In the genomic region with DNA sequence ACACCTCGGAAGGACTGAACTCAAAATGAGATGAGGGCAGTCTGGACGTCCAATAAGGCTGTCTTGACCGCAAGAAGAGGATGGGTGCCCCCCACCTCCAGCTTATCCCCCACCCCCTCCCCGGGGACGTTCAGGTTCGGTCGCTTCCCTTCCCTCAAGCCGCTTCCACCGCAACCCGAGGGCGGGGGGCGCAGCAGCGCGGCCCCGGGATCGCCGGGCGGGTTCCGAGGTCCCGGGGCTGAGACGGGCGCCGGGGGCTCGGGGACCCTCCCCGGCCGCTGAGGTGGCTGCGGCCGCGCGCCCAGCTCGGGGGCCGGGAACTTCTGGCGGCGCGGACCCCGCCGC, we compare ENCODE assay signal across 8 cellular contexts. TPM values are rescaled to one million over a fixed set of nuclear protein-coding genes. Genes with fewer than 3 reads are reported as not detected.
DNase-seq lines count a peak whose midpoint lies in the region; ATAC-seq and TF ChIP-seq lines count a peak whose summit lies in the region.

No MANE protein-coding gene starts in this region.

- peaks cover 37% of the 10 kb centered on the region for H3K4me1 ChIP-seq in PC-9 (replicated peaks; ENCODE audit: insufficient read depth)
- H3K4me1 ChIP-seq in neuron (ENCODE audit: insufficient read depth, low read length), result peaks cover 3% of the 10 kb centered on the region

- no peaks in the 10 kb centered on the region for H3K9me3 Mint-ChIP-seq in CD4-positive, alpha-beta T cell

- peak overlapping the region; percentile 2 for H3K27ac Mint-ChIP-seq in CD4-positive, alpha-beta T cell

- peak overlapping the region; percentile 85 for H3K4me3 Mint-ChIP-seq in CD4-positive, alpha-beta T cell

- H3K4me3 ChIP-seq in PC-9 (peak overlapping the region; percentile 92), epithelial cell of proximal tubule (ENCODE audit: low read depth, low read length) (peak overlapping the region; percentile 78), neuron (ENCODE audit: low read length) (peak overlapping the region; percentile 94)

- no peaks in the 10 kb centered on the region; the same call in 1 of the 2 replicates for H4K20me1 ChIP-seq in PC-9 (ENCODE audit: insufficient read depth)

- H2AFZ ChIP-seq in PC-9 (peak overlapping the region; percentile 84), neuron (ENCODE audit: low read depth, low read length) (peak overlapping the region; percentile 93)

- intact Hi-C loops in CD4-positive, alpha-beta T cell (cut with DNase I, micrococcal nuclease), result loop anchor here in 1 of 2 experiments (10.0 kb wide), 1 partner anchor 56 kb away; no protein-coding TSS in a partner anchor
- intact Hi-C loops in PC-9 (cut with micrococcal nuclease; ENCODE audit: unreplicated experiment), result loop anchor here (5.0 kb wide), 1 partner anchor 324 kb away; no protein-coding TSS in a partner anchor

- H3K36me3 Mint-ChIP-seq in CD4-positive, alpha-beta T cell (ENCODE audit: low read depth), result peaks cover 17% of the 10 kb centered on the region

- H3K9me2 ChIP-seq in PC-9 (ENCODE audit: insufficient read depth), result no peaks in the 10 kb centered on the region

- CTCF ChIA-PET in CD4-positive, alpha-beta T cell (lab: Charles Lee), result interaction anchor here (0.6 to 1.3 kb wide), 2 partner anchors 113 to 282 kb away, joined by 3 read pairs; no protein-coding TSS in a partner anchor
- CTCF ChIA-PET in PC-9 (lab: Charles Lee), result no interaction called here

- H3K79me2 ChIP-seq in PC-9 (ENCODE audit: low read depth), result peaks cover 28% of the 10 kb centered on the region

- H3K4me2 ChIP-seq in PC-9, result peak overlapping the region; percentile 80

- ATAC-seq in CD4-positive, alpha-beta T cell (ENCODE audit: poor library complexity), result no peak
- ATAC-seq in GM21786 (IDR thresholded peaks at IDR 0.05; ENCODE audit: unreplicated experiment), result peak; percentile 3
- no peak for ATAC-seq in HG02642 (IDR thresholded peaks at IDR 0.05; ENCODE audit: poor library complexity, unreplicated experiment)
- no peak for ATAC-seq in HG03520 (IDR thresholded peaks at IDR 0.05; ENCODE audit: unreplicated experiment)

- peaks cover 8% of the 10 kb centered on the region; the same call in 1 of the 2 replicates for H3F3A ChIP-seq in PC-9 (ENCODE audit: insufficient read depth, low read depth)

- no peaks in the 10 kb centered on the region for H3K9me3 ChIP-seq in CD4-positive, alpha-beta T cell (ENCODE audit: control insufficient read depth, low read length)
- H3K9me3 ChIP-seq in PC-9 (ENCODE audit: insufficient read depth, low read depth) (no peaks in the 10 kb centered on the region), neuron (ENCODE audit: low read length) (peaks cover 8% of the 10 kb centered on the region)

- H3K27ac ChIP-seq in CD4-positive, alpha-beta T cell (ENCODE audit: low read depth, low read length), result no peak overlapping the region
- H3K27ac ChIP-seq in PC-9, result no peak overlapping the region

- BruUV-seq in PC-9 (replicated peaks; lab: Mats Ljungman, UMichigan), result TSS peak; percentile 24

- peaks cover 38% of the 10 kb centered on the region for H3K4me1 Mint-ChIP-seq in CD4-positive, alpha-beta T cell (ENCODE audit: low read depth)

- H3K27me3 Mint-ChIP-seq in CD4-positive, alpha-beta T cell, result peaks cover 25% of the 10 kb centered on the region

- POLR2A ChIA-PET in CD4-positive, alpha-beta T cell (lab: Charles Lee), result interaction anchor here (1.0 to 3.6 kb wide), 4 partner anchors 11 to 69 kb away, joined by 3 to 37 read pairs (median 4); no protein-coding TSS in a partner anchor
- POLR2A ChIA-PET in PC-9 (lab: Charles Lee; ENCODE audit: unreplicated experiment), result no interaction called here

- TF ChIP-seq CTCF in CD4-positive, alpha-beta T cell (IDR thresholded peaks at IDR 0.05), result no peak
- TF ChIP-seq CTCF in PC-9 (conservative IDR thresholded peaks at IDR 0.05) (no peak), epithelial cell of proximal tubule (conservative IDR thresholded peaks at IDR 0.05; ENCODE audit: low read depth, low read length) (no peak)

- no peak for DNase-seq in CD4-positive, alpha-beta T cell
- no peak for DNase-seq in PC-9
- no peak for DNase-seq in epithelial cell of proximal tubule (ENCODE audit: low read depth)
- no peak for DNase-seq in HT-29 (ENCODE audit: low spot score)

- H3K27me3 ChIP-seq in CD4-positive, alpha-beta T cell (ENCODE audit: control insufficient read depth, insufficient read depth, low read length), result no peaks in the 10 kb centered on the region
- H3K27me3 ChIP-seq in PC-9 (ENCODE audit: insufficient read depth, low read depth) (no peaks in the 10 kb centered on the region), neuron (ENCODE audit: insufficient read depth, low read length) (no peaks in the 10 kb centered on the region)

- H3K36me3 ChIP-seq in PC-9 (ENCODE audit: low read depth) (no peaks in the 10 kb centered on the region; the same call in 1 of the 2 replicates), neuron (ENCODE audit: insufficient read depth, low read length) (peaks cover 10% of the 10 kb centered on the region)

RNA-seq across cellular contexts. Expression of gene USP46, which starts 0.5 kb away (rescaled TPM):
- total RNA-seq in CD4-positive, alpha-beta T cell, result 10 to 100 TPM in 1 of 2 experiments, 1 to 10 TPM in 1; 6.8 to 10.5 TPM
- total RNA-seq in PC-9 (2021) (13.8 and 17.1 TPM in 2 replicates), epithelial cell of proximal tubule (8.5 and 9.5 TPM in 2 replicates)
- total RNA-seq in HT-29 (2014; rRNA removed; shearing (Covaris generic)), result 2.7 and 3.0 TPM in 2 replicates
